ENCODE assay signal across 24 cellular contexts in genomic region chr12:72388322-72388721, GRCh38.
"Had no signal": no experiment of that assay in that cellular context is flagged by ENCODE, and none has a peak within 500 bp of the region (broad histone marks: within the 10 kb centered on the region; RNA-seq: fewer than 3 reads in every experiment).

No MANE protein-coding gene starts in this region.

- H3K27me3 Mint-ChIP-seq: naive B cell; progenitor cell of endocrine pancreas; stimulated activated naive CD8-positive, alpha-beta T cell treated with anti-CD3 and anti-CD28 coated beads, Interleukin-15, Interleukin-2, amounts not matched to agents 100 ng/mL and 50 ng/mL, for 24 hours had no signal

- H3K27ac Mint-ChIP-seq: mesothelial cell of epicardium; naive B cell; natural killer cell; neural progenitor cell; progenitor cell of endocrine pancreas; stimulated activated effector memory CD8-positive, alpha-beta T cell treated with anti-CD3 and anti-CD28 coated beads, Interleukin-12 subunit alpha, Interleukin-12 subunit beta, amount 100 ng/mL, for 72 hours; stimulated activated naive CD8-positive, alpha-beta T cell treated with anti-CD3 and anti-CD28 coated beads, Interleukin-15, Interleukin-2, amounts not matched to agents 100 ng/mL and 50 ng/mL, for 24 hours had no signal

- DNase-seq: left ventricle myocardium inferior; mesendoderm; naive B cell; natural killer cell; nephron progenitor cell; occipital lobe; retina; right cardiac atrium; stimulated activated CD4-positive, alpha-beta T cell treated with anti-CD3 and anti-CD28 coated beads, Interleukin-4, amount 100 ng/mL, for 24 hours; stimulated activated naive CD4-positive, alpha-beta T cell; tibial artery; trophoblast cell; upper lobe of right lung had no signal

- ATAC-seq: natural killer cell; right cardiac atrium; sciatic nerve; stimulated activated effector memory CD8-positive, alpha-beta T cell treated with anti-CD3 and anti-CD28 coated beads, Interleukin-12 subunit alpha, Interleukin-12 subunit beta, amount 100 ng/mL, for 72 hours; upper lobe of right lung had no signal

- H3K4me3 ChIP-seq: hepatocyte, left ventricle myocardium inferior, lung, neural progenitor cell, skin epidermis, suprapubic skin, thoracic aorta, tibial artery, upper lobe of right lung had no signal

- H3K4me1 Mint-ChIP-seq: naive B cell; natural killer cell; stimulated activated effector memory CD8-positive, alpha-beta T cell treated with anti-CD3 and anti-CD28 coated beads, Interleukin-12 subunit alpha, Interleukin-12 subunit beta, amount 100 ng/mL, for 72 hours had no signal

- H3K36me3 Mint-ChIP-seq: mesothelial cell of epicardium; naive B cell; natural killer cell; neural progenitor cell; stimulated activated effector memory CD8-positive, alpha-beta T cell treated with anti-CD3 and anti-CD28 coated beads, Interleukin-12 subunit alpha, Interleukin-12 subunit beta, amount 100 ng/mL, for 72 hours had no signal

- H3K4me3 Mint-ChIP-seq: mesothelial cell of epicardium; naive B cell; natural killer cell; nephron progenitor cell; neural progenitor cell; stimulated activated effector memory CD8-positive, alpha-beta T cell treated with anti-CD3 and anti-CD28 coated beads, Interleukin-12 subunit alpha, Interleukin-12 subunit beta, amount 100 ng/mL, for 72 hours; stimulated activated naive CD8-positive, alpha-beta T cell treated with anti-CD3 and anti-CD28 coated beads, Interleukin-15, Interleukin-2, amounts not matched to agents 100 ng/mL and 50 ng/mL, for 24 hours had no signal
